In genomic region chr2:218406209-218406948, GRCh38 we compare ENCODE assay signal across 8 cellular contexts. TPM values are rescaled to one million over a fixed set of nuclear protein-coding genes. Genes with fewer than 3 reads are reported as not detected.
A peak's percentile ranks its signal among the peaks of the same experiment; 100 is the strongest.
DNase-seq lines count a peak whose midpoint lies in the region; ATAC-seq and TF ChIP-seq lines count a peak whose summit lies in the region.

No MANE protein-coding gene starts in this region.

- no peaks in the 10 kb centered on the region for H3K27me3 Mint-ChIP-seq in IgD-negative memory B cell

- H3K4me2 ChIP-seq in OCI-LY3 (ENCODE audit: low read length): peak overlapping the region; percentile 98

- H3K27ac Mint-ChIP-seq in IgD-negative memory B cell: peak overlapping the region; percentile 92 to 97 (median 93)

- H3K79me2 ChIP-seq in OCI-LY3 (ENCODE audit: low read length): peaks cover 1% of the 10 kb centered on the region; the same call in 1 of the 2 replicates

- no peaks in the 10 kb centered on the region for H3K36me3 Mint-ChIP-seq in IgD-negative memory B cell

- peak overlapping the region; percentile 79 to 93 (median 84) for H3K4me3 Mint-ChIP-seq in IgD-negative memory B cell

- peak; percentile 71 for ATAC-seq in GM21576 (IDR thresholded peaks at IDR 0.05; ENCODE audit: unreplicated experiment)

- no peaks in the 10 kb centered on the region; the same call in 1 of the 2 replicates for H4K20me1 ChIP-seq in OCI-LY3 (ENCODE audit: insufficient read depth, low read length)

- H3K9me3 ChIP-seq in OCI-LY3 (ENCODE audit: insufficient read depth, low read length): no peaks in the 10 kb centered on the region

- H3K27me3 ChIP-seq in OCI-LY3 (ENCODE audit: low read depth, low read length): no peaks in the 10 kb centered on the region

- peak overlapping the region; percentile 62 for H3K27ac ChIP-seq in OCI-LY3 (ENCODE audit: low read length)

- H3K4me1 ChIP-seq in OCI-LY3 (ENCODE audit: low read length): peaks cover 13% of the 10 kb centered on the region

- H3K4me3 ChIP-seq in OCI-LY3 (ENCODE audit: low read length) (peak overlapping the region; percentile 92), epithelial cell of esophagus (ENCODE audit: low read length) (peak overlapping the region; percentile 34)

- peak overlapping the region; percentile 72 for H3K9ac ChIP-seq in OCI-LY3 (ENCODE audit: low read length)

- DNase-seq in DMS53 (lab: John Stamatoyannopoulos, UW): peak; percentile 95
- DNase-seq in activated T-cell treated with anti-CD3 and anti-CD28 coated beads for 24 hours (ENCODE audit: low read depth): peak; percentile 90
- peak; percentile 97 for DNase-seq in epithelial cell of esophagus (ENCODE audit: low read depth)
- DNase-seq in mucosa of gallbladder (ENCODE audit: low spot score): peak; percentile 96
- peak; percentile 93 for DNase-seq in stimulated activated CD8-positive, alpha-beta memory T cell treated with anti-CD3 and anti-CD28 coated beads, Interleukin-4, amount 100 ng/mL, for 24 hours (ENCODE audit: low read depth)

- H3K36me3 ChIP-seq in OCI-LY3 (replicated peaks; ENCODE audit: low read depth, low read length): no peaks in the 10 kb centered on the region

- H3K9me3 Mint-ChIP-seq in IgD-negative memory B cell: no peaks in the 10 kb centered on the region

- peak; percentile 54 for TF ChIP-seq CTCF in OCI-LY3 (IDR thresholded peaks at IDR 0.05; ENCODE audit: low read depth, low read length)
- peak; percentile 67 for TF ChIP-seq CTCF in epithelial cell of esophagus (IDR thresholded peaks at IDR 0.05; ENCODE audit: insufficient read depth, low read depth, low read length, missing control alignments)

- peak overlapping the region; percentile 77 for H2AFZ ChIP-seq in OCI-LY3 (ENCODE audit: low read depth, low read length)

- peaks cover 18 to 33% (median 22%) of the 10 kb centered on the region in 3 donors for H3K4me1 Mint-ChIP-seq in IgD-negative memory B cell

RNA-seq across cellular contexts. Expression of gene CTDSP1, which starts 6.7 kb away (rescaled TPM):
- polyA plus RNA-seq in IgD-negative memory B cell: 16.2 TPM
- total RNA-seq in mucosa of gallbladder: 184 TPM

RNA-seq across cellular contexts. Expression of gene VIL1, which starts 12.5 kb away (rescaled TPM):
- polyA plus RNA-seq in IgD-negative memory B cell: 0.28 TPM
- 328 TPM for total RNA-seq in mucosa of gallbladder

RNA-seq across cellular contexts. Expression of gene SLC11A1, which starts 24.3 kb away (rescaled TPM):
- polyA plus RNA-seq in IgD-negative memory B cell: 1.3 TPM
- total RNA-seq in mucosa of gallbladder: 15.1 TPM

RNA-seq across cellular contexts. Expression of gene CATIP, which starts 49.7 kb away (rescaled TPM):
- 0.18 TPM for polyA plus RNA-seq in IgD-negative memory B cell
- total RNA-seq in mucosa of gallbladder: 3.4 TPM

Comparison
In these comparisons a context has a peak if more than half of its experiments do, and no peak if none do; other contexts are left out.
1. Peak in every context shown above with its lines: DNase-seq, ATAC-seq, H3K4me3 ChIP-seq and H3K27ac ChIP-seq.